In the genomic region with DNA sequence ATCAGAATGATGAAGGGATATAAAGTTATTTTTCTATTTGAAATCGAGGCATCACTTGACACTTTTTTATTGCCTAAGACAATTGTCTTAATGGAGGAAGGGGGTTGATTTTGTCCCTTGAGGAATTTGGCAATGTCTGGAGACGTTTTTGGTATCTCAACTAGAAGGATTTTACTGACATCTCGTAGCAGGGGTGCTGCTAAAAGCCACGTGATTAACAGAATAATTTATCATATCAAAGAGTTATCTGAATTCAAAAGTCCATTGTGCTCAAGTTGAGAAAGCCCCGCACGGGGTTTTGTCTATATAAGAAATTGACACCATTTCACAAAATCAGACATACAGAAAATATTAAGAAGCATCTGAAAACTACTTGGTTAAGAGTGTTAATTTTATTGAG, we compare ENCODE assay signal across 37 cellular contexts. TPM values are rescaled to one million over a fixed set of nuclear protein-coding genes. Genes with fewer than 3 reads are reported as not detected.
"Had no signal": no experiment of that assay in that cellular context is flagged by ENCODE, and none has a peak within 500 bp of the region (broad histone marks: within the 10 kb centered on the region; RNA-seq: fewer than 3 reads in every experiment).

No MANE protein-coding gene starts in this region.

- H3K27ac ChIP-seq: body of pancreas, breast epithelium, SJCRH30, WERI-Rb-1 had no signal

- H3K27me3 ChIP-seq: body of pancreas, breast epithelium had no signal

- H3K4me1 Mint-ChIP-seq: activated CD4-positive, alpha-beta memory T cell treated with anti-CD3 and anti-CD28 coated beads, Interleukin-2, amount 10 ng/mL, durations not matched to agents 7 days and 5 days; activated CD8-positive, alpha-beta memory T cell treated with anti-CD3 and anti-CD28 coated beads, Interleukin-2, amount 10 ng/mL, durations not matched to agents 7 days and 5 days; activated naive CD4-positive, alpha-beta T cell treated with anti-CD3 and anti-CD28 coated beads, Interleukin-2, amount 50 U/mL, for 24 hours; activated naive CD8-positive, alpha-beta T cell treated with anti-CD3 and anti-CD28 coated beads, Interleukin-2, amount 10 ng/mL, durations not matched to agents 7 days and 5 days; activated T-helper 17 cell treated with anti-CD3 and anti-CD28 coated beads, Interleukin-2, amount 50 U/mL, for 72 hours had no signal

- ATAC-seq: activated CD8-positive, alpha-beta memory T cell treated with anti-CD3 and anti-CD28 coated beads, Interleukin-2, amount 10 ng/mL, durations not matched to agents 7 days and 5 days; activated T-cell treated with anti-CD3 and anti-CD28 coated beads, Interleukin-2, amount 50 U/mL, for 72 hours; activated T-helper 17 cell treated with anti-CD3 and anti-CD28 coated beads, Interleukin-2, amount 50 U/mL, for 72 hours; body of pancreas; Panc1 had no signal

- H3K4me3 ChIP-seq: body of pancreas, breast epithelium, SJCRH30 had no signal

- H3K9me3 Mint-ChIP-seq: activated CD4-positive, alpha-beta memory T cell treated with anti-CD3 and anti-CD28 coated beads, Interleukin-2, amount 10 ng/mL, durations not matched to agents 7 days and 5 days; activated naive CD4-positive, alpha-beta T cell treated with anti-CD3 and anti-CD28 coated beads, Interleukin-2, amount 50 U/mL, for 24 hours; activated naive CD8-positive, alpha-beta T cell treated with anti-CD3 and anti-CD28 coated beads, Interleukin-2, amount 10 ng/mL, durations not matched to agents 7 days and 5 days; activated T-cell treated with anti-CD3 and anti-CD28 coated beads, Interleukin-2, amount 50 U/mL, for 72 hours; activated T-helper 17 cell treated with anti-CD3 and anti-CD28 coated beads, Interleukin-2, amount 50 U/mL, for 72 hours had no signal

- H3K36me3 ChIP-seq: breast epithelium, SJCRH30, WERI-Rb-1 had no signal

- H3K4me1 ChIP-seq: body of pancreas, breast epithelium, SJCRH30 had no signal

- H3K27ac Mint-ChIP-seq: activated CD4-positive, alpha-beta memory T cell treated with anti-CD3 and anti-CD28 coated beads, Interleukin-2, amount 10 ng/mL, durations not matched to agents 7 days and 5 days; activated CD8-positive, alpha-beta memory T cell treated with anti-CD3 and anti-CD28 coated beads, Interleukin-2, amount 10 ng/mL, durations not matched to agents 7 days and 5 days; activated naive CD4-positive, alpha-beta T cell treated with anti-CD3 and anti-CD28 coated beads, Interleukin-2, amount 50 U/mL, for 24 hours; activated naive CD8-positive, alpha-beta T cell treated with anti-CD3 and anti-CD28 coated beads, Interleukin-2, amount 10 ng/mL, durations not matched to agents 7 days and 5 days; activated T-cell treated with anti-CD3 and anti-CD28 coated beads, Interleukin-2, amount 50 U/mL, for 72 hours; activated T-helper 17 cell treated with anti-CD3 and anti-CD28 coated beads, Interleukin-2, amount 50 U/mL, for 72 hours had no signal

- H3K36me3 Mint-ChIP-seq: activated CD8-positive, alpha-beta memory T cell treated with anti-CD3 and anti-CD28 coated beads, Interleukin-2, amount 10 ng/mL, durations not matched to agents 7 days and 5 days; activated naive CD4-positive, alpha-beta T cell treated with anti-CD3 and anti-CD28 coated beads, Interleukin-2, amount 50 U/mL, for 24 hours; activated naive CD8-positive, alpha-beta T cell treated with anti-CD3 and anti-CD28 coated beads, Interleukin-2, amount 10 ng/mL, durations not matched to agents 7 days and 5 days had no signal

- H3K4me3 Mint-ChIP-seq: activated CD4-positive, alpha-beta memory T cell treated with anti-CD3 and anti-CD28 coated beads, Interleukin-2, amount 10 ng/mL, durations not matched to agents 7 days and 5 days; activated CD8-positive, alpha-beta memory T cell treated with anti-CD3 and anti-CD28 coated beads, Interleukin-2, amount 10 ng/mL, durations not matched to agents 7 days and 5 days; activated naive CD4-positive, alpha-beta T cell treated with anti-CD3 and anti-CD28 coated beads, Interleukin-2, amount 50 U/mL, for 24 hours; activated naive CD8-positive, alpha-beta T cell treated with anti-CD3 and anti-CD28 coated beads, Interleukin-2, amount 10 ng/mL, durations not matched to agents 7 days and 5 days; activated T-cell treated with anti-CD3 and anti-CD28 coated beads, Interleukin-2, amount 50 U/mL, for 72 hours; activated T-helper 17 cell treated with anti-CD3 and anti-CD28 coated beads, Interleukin-2, amount 50 U/mL, for 72 hours had no signal

- DNase-seq: activated CD4-positive, alpha-beta memory T cell treated with anti-CD3 and anti-CD28 coated beads, Interleukin-2, amount 10 ng/mL, durations not matched to agents 7 days and 5 days; activated CD4-positive, alpha-beta T cell treated with anti-CD3 and anti-CD28 coated beads for 1 hour; activated CD4-positive, alpha-beta T cell treated with anti-CD3 and anti-CD28 coated beads for 48 hours; activated CD4-positive, CD25-positive, alpha-beta regulatory T cell; activated CD8-positive, alpha-beta memory T cell treated with anti-CD3 and anti-CD28 coated beads for 24 hours; activated CD8-positive, alpha-beta memory T cell treated with anti-CD3 and anti-CD28 coated beads, Interleukin-2, amount 10 ng/mL, durations not matched to agents 7 days and 5 days; activated CD8-positive, alpha-beta memory T cell treated with anti-CD3 and anti-CD28 coated beads, Interleukin-2, amount 50 U/mL, for 48 hours; activated gamma-delta T cell; activated naive CD4-positive, alpha-beta T cell treated with Interleukin-2 at 50 U/mL for 16 hours; activated naive CD8-positive, alpha-beta T cell treated with anti-CD3 and anti-CD28 coated beads, Interleukin-2, amount 10 ng/mL, durations not matched to agents 7 days and 5 days; activated T-cell treated with anti-CD3 and anti-CD28 coated beads, Interleukin-2, amount 50 U/mL, for 72 hours; body of pancreas; cerebellar nuclear complex; Karpas-422; NCI-H1105; NCI-H1417 treated with DMSO at 0.1 percent for 48 hours; NCI-H187 treated with DMSO at 0.1 percent for 48 hours; NCI-H2081 treated with DMSO at 0.1 percent for 48 hours; NCI-H226; NCI-H446 treated with DMSO at 0.1 percent for 48 hours; NCI-H524; NCI-H69; SHP77; SJCRH30; T1000; WERI-Rb-1 had no signal

RNA-seq across cellular contexts. Expression of gene TAAR6, which starts 1.5 kb away (rescaled TPM):
- total RNA-seq: activated CD4-positive, alpha-beta memory T cell treated with anti-CD3 and anti-CD28 coated beads, Interleukin-2, amount 10 ng/mL, durations not matched to agents 7 days and 5 days; activated CD8-positive, alpha-beta memory T cell treated with anti-CD3 and anti-CD28 coated beads, Interleukin-2, amount 10 ng/mL, durations not matched to agents 7 days and 5 days; activated naive CD8-positive, alpha-beta T cell treated with anti-CD3 and anti-CD28 coated beads, Interleukin-2, amount 10 ng/mL, durations not matched to agents 7 days and 5 days; activated T-cell treated with anti-CD3 and anti-CD28 coated beads, Interleukin-2, amount 50 U/mL, for 72 hours; activated T-helper 17 cell treated with anti-CD3 and anti-CD28 coated beads, Interleukin-2, amount 50 U/mL, for 72 hours; astrocyte; body of pancreas; breast epithelium; cardiac septum; MCF 10A; RPMI7951; SJCRH30; T-helper 1 cell treated with Interleukin-12 subunit alpha and Interleukin-12 subunit beta and Interleukin-4 antibody, amounts not matched to agents 30 ng/mL and 1 ng/mL, for 36 hours; T-helper 2 cell treated with Interferon-gamma antibody and Interleukin-4, amounts not matched to agents 100 ng/mL and 5 ng/mL, for 36 hours had no signal
- polyA plus RNA-seq: adipose tissue had no signal

RNA-seq across cellular contexts. Expression of gene TAAR8, which starts 16.1 kb away (rescaled TPM):
- total RNA-seq: activated CD4-positive, alpha-beta memory T cell treated with anti-CD3 and anti-CD28 coated beads, Interleukin-2, amount 10 ng/mL, durations not matched to agents 7 days and 5 days; activated CD8-positive, alpha-beta memory T cell treated with anti-CD3 and anti-CD28 coated beads, Interleukin-2, amount 10 ng/mL, durations not matched to agents 7 days and 5 days; activated naive CD8-positive, alpha-beta T cell treated with anti-CD3 and anti-CD28 coated beads, Interleukin-2, amount 10 ng/mL, durations not matched to agents 7 days and 5 days; activated T-cell treated with anti-CD3 and anti-CD28 coated beads, Interleukin-2, amount 50 U/mL, for 72 hours; activated T-helper 17 cell treated with anti-CD3 and anti-CD28 coated beads, Interleukin-2, amount 50 U/mL, for 72 hours; astrocyte; body of pancreas; breast epithelium; cardiac septum; MCF 10A; RPMI7951; SJCRH30; T-helper 1 cell treated with Interleukin-12 subunit alpha and Interleukin-12 subunit beta and Interleukin-4 antibody, amounts not matched to agents 30 ng/mL and 1 ng/mL, for 36 hours; T-helper 2 cell treated with Interferon-gamma antibody and Interleukin-4, amounts not matched to agents 100 ng/mL and 5 ng/mL, for 36 hours had no signal
- polyA plus RNA-seq: adipose tissue had no signal

RNA-seq across cellular contexts. Expression of gene TAAR5, which starts 20.9 kb away (rescaled TPM):
- total RNA-seq: activated CD4-positive, alpha-beta memory T cell treated with anti-CD3 and anti-CD28 coated beads, Interleukin-2, amount 10 ng/mL, durations not matched to agents 7 days and 5 days; activated CD8-positive, alpha-beta memory T cell treated with anti-CD3 and anti-CD28 coated beads, Interleukin-2, amount 10 ng/mL, durations not matched to agents 7 days and 5 days; activated naive CD8-positive, alpha-beta T cell treated with anti-CD3 and anti-CD28 coated beads, Interleukin-2, amount 10 ng/mL, durations not matched to agents 7 days and 5 days; activated T-cell treated with anti-CD3 and anti-CD28 coated beads, Interleukin-2, amount 50 U/mL, for 72 hours; activated T-helper 17 cell treated with anti-CD3 and anti-CD28 coated beads, Interleukin-2, amount 50 U/mL, for 72 hours; astrocyte; body of pancreas; breast epithelium; cardiac septum; MCF 10A; RPMI7951; SJCRH30; T-helper 1 cell treated with Interleukin-12 subunit alpha and Interleukin-12 subunit beta and Interleukin-4 antibody, amounts not matched to agents 30 ng/mL and 1 ng/mL, for 36 hours; T-helper 2 cell treated with Interferon-gamma antibody and Interleukin-4, amounts not matched to agents 100 ng/mL and 5 ng/mL, for 36 hours had no signal
- polyA plus RNA-seq: adipose tissue had no signal

RNA-seq across cellular contexts. Expression of gene TAAR9, which starts 30.5 kb away (rescaled TPM):
- total RNA-seq: activated CD4-positive, alpha-beta memory T cell treated with anti-CD3 and anti-CD28 coated beads, Interleukin-2, amount 10 ng/mL, durations not matched to agents 7 days and 5 days; activated CD8-positive, alpha-beta memory T cell treated with anti-CD3 and anti-CD28 coated beads, Interleukin-2, amount 10 ng/mL, durations not matched to agents 7 days and 5 days; activated naive CD8-positive, alpha-beta T cell treated with anti-CD3 and anti-CD28 coated beads, Interleukin-2, amount 10 ng/mL, durations not matched to agents 7 days and 5 days; activated T-cell treated with anti-CD3 and anti-CD28 coated beads, Interleukin-2, amount 50 U/mL, for 72 hours; activated T-helper 17 cell treated with anti-CD3 and anti-CD28 coated beads, Interleukin-2, amount 50 U/mL, for 72 hours; astrocyte; body of pancreas; breast epithelium; cardiac septum; MCF 10A; RPMI7951; SJCRH30; T-helper 1 cell treated with Interleukin-12 subunit alpha and Interleukin-12 subunit beta and Interleukin-4 antibody, amounts not matched to agents 30 ng/mL and 1 ng/mL, for 36 hours; T-helper 2 cell treated with Interferon-gamma antibody and Interleukin-4, amounts not matched to agents 100 ng/mL and 5 ng/mL, for 36 hours had no signal
- polyA plus RNA-seq: adipose tissue had no signal

RNA-seq across cellular contexts. Expression of gene TAAR2, which starts 55.5 kb away (rescaled TPM):
- total RNA-seq: activated CD4-positive, alpha-beta memory T cell treated with anti-CD3 and anti-CD28 coated beads, Interleukin-2, amount 10 ng/mL, durations not matched to agents 7 days and 5 days; activated CD8-positive, alpha-beta memory T cell treated with anti-CD3 and anti-CD28 coated beads, Interleukin-2, amount 10 ng/mL, durations not matched to agents 7 days and 5 days; activated naive CD8-positive, alpha-beta T cell treated with anti-CD3 and anti-CD28 coated beads, Interleukin-2, amount 10 ng/mL, durations not matched to agents 7 days and 5 days; activated T-cell treated with anti-CD3 and anti-CD28 coated beads, Interleukin-2, amount 50 U/mL, for 72 hours; activated T-helper 17 cell treated with anti-CD3 and anti-CD28 coated beads, Interleukin-2, amount 50 U/mL, for 72 hours; astrocyte; body of pancreas; breast epithelium; cardiac septum; MCF 10A; RPMI7951; SJCRH30; T-helper 1 cell treated with Interleukin-12 subunit alpha and Interleukin-12 subunit beta and Interleukin-4 antibody, amounts not matched to agents 30 ng/mL and 1 ng/mL, for 36 hours; T-helper 2 cell treated with Interferon-gamma antibody and Interleukin-4, amounts not matched to agents 100 ng/mL and 5 ng/mL, for 36 hours had no signal
- polyA plus RNA-seq: adipose tissue had no signal
